18 cellular contexts compared by ENCODE assay signal in the genomic region with DNA sequence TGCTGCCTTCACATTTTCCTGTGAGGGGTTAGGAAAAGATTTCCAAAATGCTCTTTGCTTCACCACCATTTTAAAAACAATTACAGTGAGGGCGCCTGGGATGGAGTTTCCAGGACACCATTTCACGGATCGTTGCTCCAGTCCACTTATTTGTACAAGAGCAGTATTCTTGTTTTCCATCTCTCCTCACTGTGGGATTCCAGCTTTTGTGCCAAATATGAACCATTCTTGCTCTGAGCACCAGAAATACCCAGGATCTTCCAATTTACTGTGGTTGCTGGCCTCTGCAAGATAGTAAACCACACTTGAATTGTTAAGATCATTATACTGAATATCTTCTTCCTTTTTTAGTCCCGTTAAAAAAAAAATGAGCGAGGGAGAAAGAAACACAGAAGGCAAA.
A peak's percentile ranks its signal among the peaks of the same experiment; 100 is the strongest.
DNase-seq lines count a peak whose midpoint lies in the region; TF ChIP-seq lines count a peak whose summit lies in the region.
"Had no signal": no experiment of that assay in that cellular context is flagged by ENCODE, and none has a peak within 500 bp of the region (broad histone marks: within the 10 kb centered on the region; RNA-seq: fewer than 3 reads in every experiment).

No MANE protein-coding gene starts in this region.

- no peaks in the 10 kb centered on the region for H3K36me3 ChIP-seq in BE2C
- H3K36me3 ChIP-seq: SJCRH30 had no signal

- no peak overlapping the region for H3K4me3 ChIP-seq in BE2C (ENCODE audit: low read depth, low read length)
- H3K4me3 ChIP-seq: SJCRH30 had no signal

- H3K9me3 ChIP-seq in BE2C = no peaks in the 10 kb centered on the region

- H3K9me3 Mint-ChIP-seq in activated CD4-positive, alpha-beta T cell treated with anti-CD3 and anti-CD28 coated beads, Interleukin-2, amount 10 ng/mL, durations not matched to agents 7 days and 5 days = no peaks in the 10 kb centered on the region
- no peaks in the 10 kb centered on the region for H3K9me3 Mint-ChIP-seq in activated CD4-positive, alpha-beta T cell treated with anti-CD3 and anti-CD28 coated beads, Interleukin-2, amount 10 ng/mL, durations not matched to agents 24 days and 14 days
- H3K9me3 Mint-ChIP-seq: H9 had no signal

- no peaks in the 10 kb centered on the region for H3K27me3 Mint-ChIP-seq in activated CD4-positive, alpha-beta T cell treated with anti-CD3 and anti-CD28 coated beads, Interleukin-2, amount 10 ng/mL, durations not matched to agents 7 days and 5 days
- no peaks in the 10 kb centered on the region for H3K27me3 Mint-ChIP-seq in activated CD4-positive, alpha-beta T cell treated with anti-CD3 and anti-CD28 coated beads, Interleukin-2, amount 10 ng/mL, durations not matched to agents 24 days and 14 days
- H3K27me3 Mint-ChIP-seq: CD4-positive, CD25-positive, alpha-beta regulatory T cell had no signal

- in situ Hi-C loops in G401 (cut with HindIII; ENCODE audit: low sequenced_read_pairs) = no loop called here

- no peaks in the 10 kb centered on the region for H3K27me3 ChIP-seq in BE2C
- H3K27me3 ChIP-seq: SJCRH30 had no signal

- CTCF ChIA-PET in activated CD4-positive, alpha-beta T cell treated with anti-CD3 and anti-CD28 coated beads, Interleukin-2, amount 10 ng/mL, durations not matched to agents 7 days and 5 days (lab: Charles Lee) = no interaction called here

- H3K4me3 Mint-ChIP-seq in activated CD4-positive, alpha-beta T cell treated with anti-CD3 and anti-CD28 coated beads, Interleukin-2, amount 10 ng/mL, durations not matched to agents 7 days and 5 days = no peak overlapping the region
- H3K4me3 Mint-ChIP-seq in activated CD4-positive, alpha-beta T cell treated with anti-CD3 and anti-CD28 coated beads, Interleukin-2, amount 10 ng/mL, durations not matched to agents 24 days and 14 days = no peak overlapping the region
- H3K4me3 Mint-ChIP-seq: CD4-positive, CD25-positive, alpha-beta regulatory T cell; H9 had no signal

- intact Hi-C loops in activated CD4-positive, alpha-beta T cell treated with anti-CD3 and anti-CD28 coated beads, Interleukin-2, amount 10 ng/mL, durations not matched to agents 24 days and 14 days (cut with micrococcal nuclease) = no loop called here

- H3K4me1 ChIP-seq in BE2C = no peaks in the 10 kb centered on the region
- H3K4me1 ChIP-seq: SJCRH30 had no signal

- no peaks in the 10 kb centered on the region for H3K4me1 Mint-ChIP-seq in activated CD4-positive, alpha-beta T cell treated with anti-CD3 and anti-CD28 coated beads, Interleukin-2, amount 10 ng/mL, durations not matched to agents 7 days and 5 days
- H3K4me1 Mint-ChIP-seq in activated CD4-positive, alpha-beta T cell treated with anti-CD3 and anti-CD28 coated beads, Interleukin-2, amount 10 ng/mL, durations not matched to agents 24 days and 14 days = no peaks in the 10 kb centered on the region
- H3K4me1 Mint-ChIP-seq: CD4-positive, CD25-positive, alpha-beta regulatory T cell; H9 had no signal

- H3K27ac Mint-ChIP-seq in activated CD4-positive, alpha-beta T cell treated with anti-CD3 and anti-CD28 coated beads, Interleukin-2, amount 10 ng/mL, durations not matched to agents 7 days and 5 days = no peak overlapping the region
- no peak overlapping the region for H3K27ac Mint-ChIP-seq in activated CD4-positive, alpha-beta T cell treated with anti-CD3 and anti-CD28 coated beads, Interleukin-2, amount 10 ng/mL, durations not matched to agents 24 days and 14 days
- H3K27ac Mint-ChIP-seq: CD4-positive, CD25-positive, alpha-beta regulatory T cell; H9 had no signal

- DNase-seq in BE2C (peak; percentile 12), G401 (ENCODE audit: low spot score) (peak; percentile 45), RPMI7951 (ENCODE audit: low read depth) (peak; percentile 71), left kidney (ENCODE audit: low read depth, low spot score) (peak; percentile 10), kidney glomerular epithelial cell (lab: John Stamatoyannopoulos, UW) (no peak), NOMO-1 treated with dmso at 0.1 percent for 144 hours (lab: John Stamatoyannopoulos, UW; ENCODE audit: unreplicated experiment) (no peak)
- DNase-seq in activated CD4-positive, alpha-beta T cell treated with anti-CD3 and anti-CD28 coated beads, Interleukin-2, amount 10 ng/mL, durations not matched to agents 7 days and 5 days = no peak
- no peak for DNase-seq in activated CD4-positive, alpha-beta T cell treated with anti-CD3 and anti-CD28 coated beads, Interleukin-2, amount 10 ng/mL, durations not matched to agents 24 days and 14 days
- DNase-seq: AML-193; Calu3; CD4-positive, CD25-positive, alpha-beta regulatory T cell; DMS53; H9; MM.1S; NCI-H1436 treated with DMSO at 0.1 percent for 48 hours; NCI-H226; NCI-H69; SJCRH30 had no signal

- H3K36me3 Mint-ChIP-seq in activated CD4-positive, alpha-beta T cell treated with anti-CD3 and anti-CD28 coated beads, Interleukin-2, amount 10 ng/mL, durations not matched to agents 7 days and 5 days (ENCODE audit: low read depth) = no peaks in the 10 kb centered on the region
- no peaks in the 10 kb centered on the region for H3K36me3 Mint-ChIP-seq in activated CD4-positive, alpha-beta T cell treated with anti-CD3 and anti-CD28 coated beads, Interleukin-2, amount 10 ng/mL, durations not matched to agents 24 days and 14 days (ENCODE audit: low read depth)
- H3K36me3 Mint-ChIP-seq: CD4-positive, CD25-positive, alpha-beta regulatory T cell had no signal

- POLR2A ChIA-PET in activated CD4-positive, alpha-beta T cell treated with anti-CD3 and anti-CD28 coated beads, Interleukin-2, amount 10 ng/mL, durations not matched to agents 7 days and 5 days (lab: Charles Lee) = no interaction called here

- TF ChIP-seq CTCF in BE2C (IDR thresholded peaks at IDR 0.05; ENCODE audit: low read depth, low read length) = no peak

Comparison
In these comparisons a context has a peak if more than half of its experiments do, and no peak if none do; other contexts are left out.
1. DNase-seq: peak in BE2C (single experiment), G401 (single experiment), RPMI7951 (single experiment) and left kidney (single experiment); none in kidney glomerular epithelial cell (single experiment), NOMO-1 treated with dmso at 0.1 percent for 144 hours (single experiment), activated CD4-positive, alpha-beta T cell treated with anti-CD3 and anti-CD28 coated beads, Interleukin-2, amount 10 ng/mL, durations not matched to agents 7 days and 5 days (single experiment) and activated CD4-positive, alpha-beta T cell treated with anti-CD3 and anti-CD28 coated beads, Interleukin-2, amount 10 ng/mL, durations not matched to agents 24 days and 14 days (single experiment).